ENCODE assay signal across 2 cellular contexts in the genomic region with DNA sequence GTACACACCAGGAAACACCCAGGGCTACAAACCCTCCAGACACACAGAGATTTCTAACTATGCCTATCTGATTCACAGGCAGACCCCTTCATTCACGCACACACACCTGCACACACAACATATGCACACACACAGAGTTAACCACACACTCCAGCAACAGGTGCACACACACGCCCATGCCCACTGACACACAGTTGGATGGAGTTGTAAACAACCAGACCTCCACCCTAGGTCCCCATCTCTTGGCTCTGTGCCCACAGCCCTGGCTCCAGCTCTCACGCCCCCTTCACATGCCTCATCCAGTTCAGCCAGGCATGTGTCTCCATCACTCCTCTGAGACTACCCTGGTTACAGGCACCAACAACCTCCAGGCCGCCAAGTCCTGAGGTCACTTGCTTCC.
A peak's percentile ranks its signal among the peaks of the same experiment; 100 is the strongest.
TF ChIP-seq lines count a peak whose summit lies in the region.

No MANE protein-coding gene starts in this region.

TF ChIP-seq in SK-N-SH, 30 proteins besides CTCF, POLR2A, EP300 and RAD21:
- TF ChIP-seq MXI1 (IDR thresholded peaks at IDR 0.05; ENCODE audit: low read depth, low read length), result peak; percentile 24; the same call in 1 of the 2 replicates
- TF ChIP-seq, protein P1, sequence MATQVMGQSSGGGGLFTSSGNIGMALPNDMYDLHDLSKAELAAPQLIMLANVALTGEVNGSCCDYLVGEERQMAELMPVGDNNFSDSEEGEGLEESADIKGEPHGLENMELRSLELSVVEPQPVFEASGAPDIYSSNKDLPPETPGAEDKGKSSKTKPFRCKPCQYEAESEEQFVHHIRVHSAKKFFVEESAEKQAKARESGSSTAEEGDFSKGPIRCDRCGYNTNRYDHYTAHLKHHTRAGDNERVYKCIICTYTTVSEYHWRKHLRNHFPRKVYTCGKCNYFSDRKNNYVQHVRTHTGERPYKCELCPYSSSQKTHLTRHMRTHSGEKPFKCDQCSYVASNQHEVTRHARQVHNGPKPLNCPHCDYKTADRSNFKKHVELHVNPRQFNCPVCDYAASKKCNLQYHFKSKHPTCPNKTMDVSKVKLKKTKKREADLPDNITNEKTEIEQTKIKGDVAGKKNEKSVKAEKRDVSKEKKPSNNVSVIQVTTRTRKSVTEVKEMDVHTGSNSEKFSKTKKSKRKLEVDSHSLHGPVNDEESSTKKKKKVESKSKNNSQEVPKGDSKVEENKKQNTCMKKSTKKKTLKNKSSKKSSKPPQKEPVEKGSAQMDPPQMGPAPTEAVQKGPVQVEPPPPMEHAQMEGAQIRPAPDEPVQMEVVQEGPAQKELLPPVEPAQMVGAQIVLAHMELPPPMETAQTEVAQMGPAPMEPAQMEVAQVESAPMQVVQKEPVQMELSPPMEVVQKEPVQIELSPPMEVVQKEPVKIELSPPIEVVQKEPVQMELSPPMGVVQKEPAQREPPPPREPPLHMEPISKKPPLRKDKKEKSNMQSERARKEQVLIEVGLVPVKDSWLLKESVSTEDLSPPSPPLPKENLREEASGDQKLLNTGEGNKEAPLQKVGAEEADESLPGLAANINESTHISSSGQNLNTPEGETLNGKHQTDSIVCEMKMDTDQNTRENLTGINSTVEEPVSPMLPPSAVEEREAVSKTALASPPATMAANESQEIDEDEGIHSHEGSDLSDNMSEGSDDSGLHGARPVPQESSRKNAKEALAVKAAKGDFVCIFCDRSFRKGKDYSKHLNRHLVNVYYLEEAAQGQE (IDR thresholded peaks at IDR 0.05; ENCODE audit: low read depth, low read length), result no peak

TF ChIP-seq in SK-N-SH treated with all-trans-retinoic acid at 6 μM for 48 hours, 23 proteins besides CTCF, POLR2A, EP300 and RAD21:
- no peak for TF ChIP-seq CSDC2 (CRISPR knock-in tag; IDR thresholded peaks at IDR 0.05)
- no peak for TF ChIP-seq RARB (CRISPR knock-in tag; IDR thresholded peaks at IDR 0.05)
- TF ChIP-seq PPARA (CRISPR knock-in tag; IDR thresholded peaks at IDR 0.05; ENCODE audit: borderline replicate concordance), result no peak
TF ChIP-seq in SK-N-SH treated with all-trans-retinoic acid at 6 μM for 48 hours: peak in this region for 0.
